Comparison of ENCODE assay signal across 23 cellular contexts in genomic region chr17:42514867-42515266, GRCh38. TPM values are rescaled to one million over a fixed set of nuclear protein-coding genes. Genes with fewer than 3 reads are reported as not detected.
DNase-seq lines count a peak whose midpoint lies in the region; ATAC-seq and TF ChIP-seq lines count a peak whose summit lies in the region.
"Had no signal": no experiment of that assay in that cellular context is flagged by ENCODE, and none has a peak within 500 bp of the region (broad histone marks: within the 10 kb centered on the region; RNA-seq: fewer than 3 reads in every experiment).

No MANE protein-coding gene starts in this region.

- H3K27me3 ChIP-seq in neural progenitor cell = no peaks in the 10 kb centered on the region
- H3K27me3 ChIP-seq in thoracic aorta (replicated peaks; ENCODE audit: insufficient read depth) = no peaks in the 10 kb centered on the region
- H3K27me3 ChIP-seq: dorsolateral prefrontal cortex had no signal

- peaks cover 16% of the 10 kb centered on the region for H3K4me1 ChIP-seq in neural progenitor cell
- peaks cover 46 to 86% of the 10 kb centered on the region in 2 donors for H3K4me1 ChIP-seq in thoracic aorta (ENCODE audit: control insufficient read depth in 1 of 2, low read depth in 2 of 2)

- H2AFZ ChIP-seq in neural progenitor cell (replicated peaks) = no peak overlapping the region

- H3K4me1 Mint-ChIP-seq in neural progenitor cell = peaks cover 42% of the 10 kb centered on the region
- peaks cover 4 to 8% of the 10 kb centered on the region in 2 donors for H3K4me1 Mint-ChIP-seq in immature natural killer cell

- H3K9ac ChIP-seq in neural progenitor cell = no peak overlapping the region

- peaks cover 8% of the 10 kb centered on the region for H3F3A ChIP-seq in neural progenitor cell (ENCODE audit: low read depth)

- no peaks in the 10 kb centered on the region for H4K20me1 ChIP-seq in neural progenitor cell (ENCODE audit: low read depth)

- H3K4me3 ChIP-seq in choroid plexus epithelial cell (ENCODE audit: low read depth, low read length) = no peak overlapping the region
- no peak overlapping the region for H3K4me3 ChIP-seq in neural progenitor cell
- no peak overlapping the region for H3K4me3 ChIP-seq in thoracic aorta
- H3K4me3 ChIP-seq: dorsolateral prefrontal cortex, SK-N-MC had no signal

- ATAC-seq in thoracic aorta (ENCODE audit: insufficient number of reproducible peaks, low FRiP score, low read depth) = no peak
- ATAC-seq: activated T-cell treated with anti-CD3 and anti-CD28 coated beads, Interleukin-2, amount 50 U/mL, for 72 hours; left colon; natural killer cell; sciatic nerve had no signal

- H3K27ac Mint-ChIP-seq in neural progenitor cell (peak overlapping the region; percentile 88), immature natural killer cell (no peak overlapping the region)
- H3K27ac Mint-ChIP-seq: activated naive CD4-positive, alpha-beta T cell treated with anti-CD3 and anti-CD28 coated beads for 36 hours; activated T-cell treated with anti-CD3 and anti-CD28 coated beads, Interleukin-2, amount 50 U/mL, for 72 hours; natural killer cell had no signal

- no peaks in the 10 kb centered on the region for H3K79me2 ChIP-seq in neural progenitor cell (ENCODE audit: low read depth)

- H3K4me2 ChIP-seq in neural progenitor cell = no peak overlapping the region

- peak overlapping the region; percentile 32 for H3K27ac ChIP-seq in RWPE1
- H3K27ac ChIP-seq in neural progenitor cell = peak overlapping the region; percentile 84
- H3K27ac ChIP-seq in thoracic aorta = peak overlapping the region; percentile 2 to 35
- H3K27ac ChIP-seq: C4-2B, SK-N-MC, VCaP had no signal

- CTCF ChIA-PET in RWPE1 (lab: Yijun Ruan, JAX) = no interaction called here

- no peaks in the 10 kb centered on the region for H3K9me3 ChIP-seq in neural progenitor cell (ENCODE audit: low read depth)
- H3K9me3 ChIP-seq in thoracic aorta = no peaks in the 10 kb centered on the region

- DNase-seq in RWPE1 (ENCODE audit: low spot score) = no peak
- peak; percentile 55 for DNase-seq in choroid plexus epithelial cell (ENCODE audit: low read depth)
- peak; percentile 44 for DNase-seq in neural progenitor cell (ENCODE audit: low spot score)
- DNase-seq in thoracic aorta (ENCODE audit: low spot score) = no peak
- no peak for DNase-seq in KG1 (lab: John Stamatoyannopoulos, UW)
- no peak for DNase-seq in activated CD4-positive, alpha-beta T cell treated with anti-CD3 and anti-CD28 coated beads, Interleukin-2, amount 50 U/mL, for 4 hours
- no peak for DNase-seq in immature natural killer cell
- DNase-seq: activated CD4-positive, alpha-beta T cell treated with anti-CD3 and anti-CD28 coated beads for 48 hours; activated naive CD4-positive, alpha-beta T cell treated with anti-CD3 and anti-CD28 coated beads for 36 hours; activated T-cell treated with anti-CD3 and anti-CD28 coated beads, Interleukin-2, amount 50 U/mL, for 72 hours; amygdala; caudate nucleus; H9; left colon; natural killer cell; NCI-H1105 treated with DMSO at 0.1 percent for 48 hours; NCI-H2029 treated with DMSO at 0.1 percent for 48 hours; NCI-H2227 treated with DMSO at 0.1 percent for 48 hours had no signal

- H3K4me3 Mint-ChIP-seq in neural progenitor cell = peak overlapping the region; percentile 60
- H3K4me3 Mint-ChIP-seq in immature natural killer cell = no peak overlapping the region
- H3K4me3 Mint-ChIP-seq: activated naive CD4-positive, alpha-beta T cell treated with anti-CD3 and anti-CD28 coated beads for 36 hours; activated T-cell treated with anti-CD3 and anti-CD28 coated beads, Interleukin-2, amount 50 U/mL, for 72 hours; H9; natural killer cell had no signal

- H3K36me3 ChIP-seq in neural progenitor cell (no peaks in the 10 kb centered on the region), thoracic aorta (no peaks in the 10 kb centered on the region)

- POLR2A ChIA-PET in RWPE1 (lab: Yijun Ruan, JAX; ENCODE audit: low non-redundant PET) = no interaction called here

- H3K9me3 Mint-ChIP-seq in neural progenitor cell (no peaks in the 10 kb centered on the region), immature natural killer cell (peaks cover 0 to 2% (median 0%) of the 10 kb centered on the region in 6 donors)
- H3K9me3 Mint-ChIP-seq: activated naive CD4-positive, alpha-beta T cell treated with anti-CD3 and anti-CD28 coated beads for 36 hours; activated T-cell treated with anti-CD3 and anti-CD28 coated beads, Interleukin-2, amount 50 U/mL, for 72 hours; H9; natural killer cell had no signal

- H3K36me3 Mint-ChIP-seq in neural progenitor cell (peaks cover 22% of the 10 kb centered on the region), immature natural killer cell (peaks cover 0 to 8% (median 0%) of the 10 kb centered on the region in 3 donors)
- H3K36me3 Mint-ChIP-seq: natural killer cell had no signal

- no peak for TF ChIP-seq CTCF in RWPE1 (conservative IDR thresholded peaks at IDR 0.05; ENCODE audit: low read depth)
- no peak for TF ChIP-seq CTCF in choroid plexus epithelial cell (conservative IDR thresholded peaks at IDR 0.05; ENCODE audit: low read depth, low read length)
- TF ChIP-seq CTCF in neural progenitor cell (IDR thresholded peaks at IDR 0.05) = no peak
- no peak for TF ChIP-seq CTCF in thoracic aorta (IDR thresholded peaks at IDR 0.05)

- H3K27me3 Mint-ChIP-seq in neural progenitor cell (ENCODE audit: insufficient read depth, low read depth) (peaks cover 5% of the 10 kb centered on the region), immature natural killer cell (ENCODE audit: low read depth in 3 of 3) (peaks cover 8 to 18% (median 14%) of the 10 kb centered on the region in 3 donors)

RNA-seq across cellular contexts. Expression of gene NAGLU, which starts 21.2 kb away (rescaled TPM):
- total RNA-seq in neural progenitor cell (ENCODE audit: low replicate concordance) (6.2 and 24.7 TPM in 2 replicates), thoracic aorta (100 to 1,000 TPM in 1 of 2 donors, 10 to 100 TPM in 1; 86.7 to 130 TPM)
- 10 to 100 TPM; 28.1 to 43.5 (median 33.6) TPM for polyA plus RNA-seq in immature natural killer cell

RNA-seq across cellular contexts. Expression of gene HSD17B1, which starts 37.9 kb away (rescaled TPM):
- 2.2 and 2.6 TPM in 2 replicates for total RNA-seq in neural progenitor cell (ENCODE audit: low replicate concordance)
- total RNA-seq in thoracic aorta = 1 to 10 TPM in 1 of 2 donors, under 1 TPM in 1; 0.14 to 2.8 TPM
- 1 to 10 TPM in 1 of 3 donors, under 1 TPM in 1, not detected in 1; 0.99 to 1.9 TPM for polyA plus RNA-seq in immature natural killer cell

RNA-seq across cellular contexts. Expression of gene COASY, which starts 47.1 kb away (rescaled TPM):
- total RNA-seq in neural progenitor cell (ENCODE audit: low replicate concordance) (6.1 and 21.6 TPM in 2 replicates), thoracic aorta (10 to 100 TPM; 20.8 to 21.1 TPM)
- polyA plus RNA-seq in immature natural killer cell = 100 to 1,000 TPM in 1 of 3 donors, 10 to 100 TPM in 2; 54.1 to 136 (median 72.5) TPM

RNA-seq across cellular contexts. Expression of gene MLX, which starts 52.0 kb away (rescaled TPM):
- total RNA-seq in neural progenitor cell (ENCODE audit: low replicate concordance) = 15.8 and 21.3 TPM in 2 replicates
- 10 to 100 TPM; 31.5 to 41.2 TPM for total RNA-seq in thoracic aorta
- 10 to 100 TPM; 25.0 to 41.0 (median 30.5) TPM for polyA plus RNA-seq in immature natural killer cell

RNA-seq across cellular contexts. Expression of gene ATP6V0A1, which starts 56.2 kb away (rescaled TPM):
- total RNA-seq in neural progenitor cell (ENCODE audit: low replicate concordance) (30.9 and 40.4 TPM in 2 replicates), thoracic aorta (10 to 100 TPM; 63.2 to 95.6 TPM)
- polyA plus RNA-seq in immature natural killer cell = 1 to 10 TPM in 2 of 3 donors, under 1 TPM in 1; 0.76 to 4.2 (median 1.4) TPM

Comparison
In these comparisons a context has a peak if more than half of its experiments do, and no peak if none do; other contexts are left out.
1. DNase-seq: peak in choroid plexus epithelial cell (single experiment) and neural progenitor cell (single experiment); none in RWPE1 (single experiment), thoracic aorta (single experiment), KG1 (single experiment), activated CD4-positive, alpha-beta T cell treated with anti-CD3 and anti-CD28 coated beads, Interleukin-2, amount 50 U/mL, for 4 hours (0 of 2) and immature natural killer cell (0 of 3).
2. H3K27ac ChIP-seq: peak in every context shown above with its lines; median percentile 84 in neural progenitor cell; 32 in RWPE1; 18 in thoracic aorta.